In the genomic region with DNA sequence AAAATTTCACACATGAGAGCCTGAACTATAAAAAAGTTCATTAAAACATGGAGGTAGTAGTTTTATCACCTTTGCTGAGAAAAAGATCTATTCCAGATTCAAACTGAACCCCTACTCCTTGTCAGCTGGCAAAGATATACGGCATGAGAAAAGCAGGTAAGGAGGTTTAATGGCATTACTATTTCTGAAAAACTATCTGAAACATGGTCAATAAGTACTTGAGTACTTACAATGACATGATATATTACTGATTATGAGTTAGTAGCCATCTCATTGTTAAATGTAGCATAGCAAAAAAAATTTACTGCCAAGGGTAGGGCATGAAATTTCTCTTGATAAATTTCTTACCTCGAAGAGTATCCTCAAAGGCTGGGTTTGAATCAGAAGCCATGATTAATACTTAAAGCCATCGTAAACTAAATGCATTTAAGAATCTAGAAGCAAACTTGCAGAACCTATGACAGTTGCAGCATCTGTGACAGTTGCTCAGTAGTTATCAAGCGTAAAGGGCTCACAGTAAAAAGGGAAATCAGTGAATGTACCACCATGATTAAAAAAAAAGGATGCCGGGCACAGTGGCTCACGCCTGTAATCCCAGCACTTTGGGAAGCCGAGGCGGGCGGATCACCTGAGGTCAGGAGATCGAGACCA, we compare ENCODE assay signal across 8 cellular contexts. TPM values are rescaled to one million over a fixed set of nuclear protein-coding genes. Genes with fewer than 3 reads are reported as not detected.
DNase-seq lines count a peak whose midpoint lies in the region; ATAC-seq and TF ChIP-seq lines count a peak whose summit lies in the region.

No MANE protein-coding gene starts in this region.

- no peaks in the 10 kb centered on the region for H3K27me3 Mint-ChIP-seq in CD8-positive, alpha-beta T cell (ENCODE audit: low read depth)
- no peaks in the 10 kb centered on the region for H3K27me3 Mint-ChIP-seq in osteocyte (ENCODE audit: unreplicated experiment)

- H3K9me3 Mint-ChIP-seq in CD8-positive, alpha-beta T cell: no peaks in the 10 kb centered on the region
- H3K9me3 Mint-ChIP-seq in osteocyte (ENCODE audit: unreplicated experiment): no peaks in the 10 kb centered on the region

- CTCF ChIA-PET in CD8-positive, alpha-beta T cell (lab: Charles Lee): interaction anchor here (0.8 kb wide), 1 partner anchor 34 kb away, joined by 3 read pairs; no protein-coding TSS in a partner anchor

- H3K27ac Mint-ChIP-seq in CD8-positive, alpha-beta T cell: no peak overlapping the region
- peak overlapping the region; percentile 50 for H3K27ac Mint-ChIP-seq in osteocyte (ENCODE audit: unreplicated experiment)

- ATAC-seq in CD8-positive, alpha-beta T cell: no peak

- H3K4me1 ChIP-seq in CD8-positive, alpha-beta T cell (ENCODE audit: insufficient read depth, low read length): no peaks in the 10 kb centered on the region

- peaks cover 41% of the 10 kb centered on the region for H3K36me3 Mint-ChIP-seq in CD8-positive, alpha-beta T cell
- H3K36me3 Mint-ChIP-seq in osteocyte (ENCODE audit: unreplicated experiment): peaks cover 26% of the 10 kb centered on the region

- no peaks in the 10 kb centered on the region for H3K9me3 ChIP-seq in CD8-positive, alpha-beta T cell (ENCODE audit: low read length)
- no peaks in the 10 kb centered on the region for H3K9me3 ChIP-seq in MG63

- intact Hi-C loops in CD8-positive, alpha-beta T cell (cut with DNase I, micrococcal nuclease): no loop called here
- intact Hi-C loops in dorsolateral prefrontal cortex (cut with DNase I): no loop called here

- DNase-seq in CD8-positive, alpha-beta T cell: no peak
- DNase-seq in MG63 (no peak), dorsolateral prefrontal cortex (no peak), osteocyte (ENCODE audit: extremely low spot score, unreplicated experiment) (no peak), SKM-1 (lab: John Stamatoyannopoulos, UW; ENCODE audit: unreplicated experiment) (no peak), COLO668 (lab: John Stamatoyannopoulos, UW; ENCODE audit: unreplicated experiment) (no peak), amygdala (lab: John Stamatoyannopoulos, UW) (no peak)
- no peak for DNase-seq in activated effector memory CD4-positive, alpha-beta T cell treated with Interleukin-2 at 50 U/mL for 16 hours

- POLR2A ChIA-PET in CD8-positive, alpha-beta T cell (lab: Charles Lee): interaction anchor here (1.2 to 2.0 kb wide), 2 partner anchors 8 to 9 kb away, joined by 4 to 10 read pairs; a partner anchor contains a TSS

- no peak for TF ChIP-seq CTCF in CD8-positive, alpha-beta T cell (IDR thresholded peaks at IDR 0.05)
- TF ChIP-seq CTCF in dorsolateral prefrontal cortex (IDR thresholded peaks at IDR 0.05 in 54 of 56, conservative IDR thresholded peaks at IDR 0.05 in 2 of 56; ENCODE audit: low read depth in 1 of 56, partially characterized antibody in 56 of 56) (no peak), osteocyte (IDR thresholded peaks at IDR 0.05) (no peak)

- H3K36me3 ChIP-seq in CD8-positive, alpha-beta T cell (ENCODE audit: insufficient read depth, low read length): no peaks in the 10 kb centered on the region
- H3K36me3 ChIP-seq in MG63: peaks cover 3% of the 10 kb centered on the region; the same call in 1 of the 2 replicates

- peaks cover 15% of the 10 kb centered on the region for H3K4me1 Mint-ChIP-seq in CD8-positive, alpha-beta T cell (ENCODE audit: low read depth)
- H3K4me1 Mint-ChIP-seq in osteocyte (ENCODE audit: unreplicated experiment): peaks cover 17% of the 10 kb centered on the region

- no peak overlapping the region for H3K27ac ChIP-seq in CD8-positive, alpha-beta T cell (ENCODE audit: low read depth, low read length)
- H3K27ac ChIP-seq in dorsolateral prefrontal cortex: peak overlapping the region in 22 of 59 donors; percentile 7 to 69 (median 37)

- peak overlapping the region; percentile 83 for H3K4me3 Mint-ChIP-seq in CD8-positive, alpha-beta T cell
- H3K4me3 Mint-ChIP-seq in osteocyte (ENCODE audit: unreplicated experiment): peak overlapping the region; percentile 83

- H3K4me3 ChIP-seq in CD8-positive, alpha-beta T cell (ENCODE audit: low read depth, low read length): peak overlapping the region; percentile 20
- H3K4me3 ChIP-seq in MG63: peak overlapping the region; percentile 47
- peak overlapping the region; percentile 33 to 73 (median 55) for H3K4me3 ChIP-seq in dorsolateral prefrontal cortex

- H3K27me3 ChIP-seq in CD8-positive, alpha-beta T cell (ENCODE audit: insufficient read depth, low read length): no peaks in the 10 kb centered on the region
- H3K27me3 ChIP-seq in MG63 (no peaks in the 10 kb centered on the region), dorsolateral prefrontal cortex (no peaks in the 10 kb centered on the region)

RNA-seq across cellular contexts. Expression of a gene that starts 8.7 kb away (rescaled TPM):
- total RNA-seq in CD8-positive, alpha-beta T cell: 1 to 10 TPM; 4.9 to 5.5 TPM
- 8.1 and 8.4 TPM in 2 replicates for total RNA-seq in MG63 (2014; rRNA removed; shearing (Covaris generic); ENCODE audit: low replicate concordance)
- total RNA-seq in dorsolateral prefrontal cortex (10 to 100 TPM; 10.8 to 27.7 (median 16.8) TPM), osteocyte (20.2 and 20.4 TPM in 2 replicates)

RNA-seq across cellular contexts. Expression of a gene that starts 50.9 kb away (rescaled TPM):
- under 1 TPM; 0.11 to 0.25 TPM for total RNA-seq in CD8-positive, alpha-beta T cell
- 19.1 and 20.7 TPM in 2 replicates for total RNA-seq in MG63 (2014; rRNA removed; shearing (Covaris generic); ENCODE audit: low replicate concordance)
- total RNA-seq in dorsolateral prefrontal cortex (10 to 100 TPM in 2 of 120 experiments, 1 to 10 TPM in 118; 1.3 to 13.2 (median 5.1) TPM), osteocyte (14.3 and 18.0 TPM in 2 replicates)
